8 cellular contexts compared by ENCODE assay signal in the genomic region with DNA sequence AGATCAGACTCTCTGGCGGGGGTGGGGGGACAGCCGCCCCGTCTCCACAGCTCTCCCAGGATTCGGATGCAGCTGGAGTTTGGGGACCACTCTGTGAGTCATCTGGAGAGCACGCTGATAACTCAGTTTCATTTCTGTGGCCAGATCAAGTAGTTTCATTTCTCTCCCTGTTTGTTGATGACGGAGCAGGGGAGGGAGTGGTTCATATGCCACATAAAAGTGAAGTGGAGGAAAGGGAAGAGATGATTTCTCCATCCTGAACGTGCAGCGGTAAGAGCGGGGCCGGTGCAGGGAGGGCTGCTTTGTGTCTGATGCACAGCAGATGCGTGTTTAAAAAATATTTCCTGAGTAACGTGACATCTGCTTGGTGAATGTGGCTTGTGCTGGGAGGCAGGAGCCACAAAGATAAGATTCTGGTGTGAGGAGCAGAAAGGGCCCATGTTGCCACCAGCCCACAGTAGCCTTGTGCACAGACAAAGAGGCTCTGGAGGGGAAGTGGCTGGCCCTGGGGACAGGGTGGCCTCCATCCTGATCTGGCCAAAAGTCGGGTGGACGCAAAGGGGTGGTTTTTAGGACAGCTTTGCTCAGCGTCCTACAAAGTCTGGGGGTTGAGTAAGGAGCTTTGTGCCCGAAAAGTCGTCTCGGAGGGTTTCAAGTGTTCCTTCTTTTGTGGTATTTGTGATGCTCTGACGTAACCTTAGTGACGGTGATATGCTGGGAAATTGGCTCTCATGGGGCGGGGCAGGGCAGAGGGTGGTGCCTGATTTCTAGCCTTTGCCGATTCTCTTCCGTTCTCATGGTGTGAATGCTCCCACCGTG. TPM values are rescaled to one million over a fixed set of nuclear protein-coding genes. Genes with fewer than 3 reads are reported as not detected.
DNase-seq lines count a peak whose midpoint lies in the region; ATAC-seq, FAIRE-seq and TF ChIP-seq lines count a peak whose summit lies in the region.

MX2 (plus strand) TSS at position 242 of the 819 bp plus-strand sequence. CDS start 14,880 bp downstream, outside the sequence.

- H4K91ac ChIP-seq in H1 (replicated peaks; ENCODE audit: insufficient read length, low read length): no peak within 1 kb of the TSS

- H4K8ac ChIP-seq in H1 (ENCODE audit: extremely low read depth, insufficient read depth, low read length): peak within 1 kb of the TSS; percentile 45; the same call in 1 of the 2 replicates

- no peak within 1 kb of the TSS for H2BK15ac ChIP-seq in H1 (ENCODE audit: low read length)

- H3K23ac ChIP-seq in H1 (ENCODE audit: insufficient read length): no peak within 1 kb of the TSS

- H3K4me2 ChIP-seq in Karpas-422 (ENCODE audit: low read depth, low read length, poor library complexity, severe bottlenecking) (peak within 1 kb of the TSS; percentile 67), H1 (ENCODE audit: insufficient read depth in 1 of 2, low read depth in 2 of 2, low read length in 2 of 2) (no peak within 1 kb of the TSS)

- peak; percentile 50 for ATAC-seq in GM21360 (IDR thresholded peaks at IDR 0.05; ENCODE audit: unreplicated experiment)

- WGBS in H1 (ENCODE audit: extremely low coverage in 1 of 2, insufficient coverage in 1 of 2, insufficient read length in 1 of 2, insufficient replicate concordance in 2 of 2, low coverage in 1 of 2, low lambda C conversion rate in 2 of 2, missing lambda C conversion rate in 1 of 2), 2 experiments: 87% methylated on average over 24 of the region's 24 CpGs; no CpG with 5 or more reads in 1 of the 2 experiments
- 59% methylated on average over 24 of the region's 24 CpGs for WGBS in testis, 2 donors

- no peak for TF ChIP-seq EP300 in H1 (IDR thresholded peaks at IDR 0.05; ENCODE audit: borderline replicate concordance in 1 of 2, low read depth in 2 of 2, low read length in 2 of 2)

- H4K20me1 ChIP-seq in Karpas-422 (ENCODE audit: insufficient read depth, low read depth, low read length): no peaks in the 10 kb centered on the region
- no peaks in the 10 kb centered on the region for H4K20me1 ChIP-seq in H1 (replicated peaks in 1 of 2; ENCODE audit: control insufficient read depth in 1 of 2, insufficient read depth in 2 of 2, low read length in 2 of 2)

- H3K4ac ChIP-seq in H1 (replicated peaks; ENCODE audit: insufficient read length, low read depth, low read length): no peak within 1 kb of the TSS

- TF ChIP-seq CTCF in H1 (IDR thresholded peaks at IDR 0.05; ENCODE audit: control extremely low read depth in 1 of 3, insufficient read depth in 1 of 3, low read depth in 1 of 3, low read length in 3 of 3) (no peak), neutrophil (IDR thresholded peaks at IDR 0.05) (peak; percentile 52), testis (IDR thresholded peaks at IDR 0.05) (no peak)

- H3K79me2 ChIP-seq in Karpas-422 (ENCODE audit: low read length) (no peaks in the 10 kb centered on the region), H1 (ENCODE audit: control insufficient read depth in 1 of 2, insufficient read depth in 2 of 2, low read length in 2 of 2) (no peaks in the 10 kb centered on the region)

- H2AK5ac ChIP-seq in H1 (ENCODE audit: low read depth, low read length): no peak within 1 kb of the TSS

- H3K9me3 ChIP-seq in Karpas-422 (ENCODE audit: low read length) (no peaks in the 10 kb centered on the region), H1 (ENCODE audit: insufficient read depth in 2 of 2, low read depth in 1 of 2, low read length in 1 of 2) (no peaks in the 10 kb centered on the region), neutrophil (no peaks in the 10 kb centered on the region), testis (no peaks in the 10 kb centered on the region)

- no peak within 1 kb of the TSS for H2BK5ac ChIP-seq in H1 (ENCODE audit: low read depth, low read length)

- 0 out of 2 replicates have a peak within 1 kb of the TSS, but pooled peaks have one; percentile 48 for H2BK20ac ChIP-seq in H1 (ENCODE audit: low read length)

- no peak within 1 kb of the TSS for H2BK120ac ChIP-seq in H1 (replicated peaks; ENCODE audit: low read depth, low read length)

- no peaks in the 10 kb centered on the region for H3K36me3 ChIP-seq in Karpas-422 (ENCODE audit: insufficient read depth, low read length)
- no peaks in the 10 kb centered on the region for H3K36me3 ChIP-seq in H1 (ENCODE audit: control insufficient read depth in 2 of 4, insufficient read depth in 4 of 4, low read length in 3 of 4)
- peaks cover 36% of the 10 kb centered on the region for H3K36me3 ChIP-seq in neutrophil
- H3K36me3 ChIP-seq in testis (ENCODE audit: low read depth, missing control alignments): no peaks in the 10 kb centered on the region

- no peaks in the 10 kb centered on the region for H3K23me2 ChIP-seq in H1 (ENCODE audit: low read depth, low read length)

- no peak within 1 kb of the TSS for H3K56ac ChIP-seq in H1 (replicated peaks; ENCODE audit: insufficient read length, low read depth, low read length)

- H2AFZ ChIP-seq in Karpas-422 (ENCODE audit: low read length) (peak within 1 kb of the TSS; percentile 44; the same call in 1 of the 2 replicates), H1 (ENCODE audit: low read length) (peak within 1 kb of the TSS; percentile 27; the same call in 1 of the 2 replicates)

- DNase-seq in COLO668 (lab: John Stamatoyannopoulos, UW; ENCODE audit: unreplicated experiment): peak; percentile 64
- peak; percentile 73 for DNase-seq in Karpas-422
- DNase-seq in activated CD4-positive, alpha-beta T cell treated with anti-CD3 and anti-CD28 coated beads, Interleukin-2, amount 50 U/mL, for 48 hours: peak; percentile 66 to 78
- no peak for DNase-seq in H1 (ENCODE audit: low read depth in 1 of 2, low spot score in 2 of 2)
- peak; percentile 38 for DNase-seq in testis
- DNase-seq in NCI-H345 treated with DMSO at 0.1 percent for 48 hours (lab: John Stamatoyannopoulos, UW; ENCODE audit: unreplicated experiment): no peak

- no peak within 1 kb of the TSS for H3K27ac ChIP-seq in Karpas-422 (ENCODE audit: low read length)
- H3K27ac ChIP-seq in H1 (ENCODE audit: low read depth, low read length): no peak within 1 kb of the TSS
- peak within 1 kb of the TSS; percentile 95 for H3K27ac ChIP-seq in neutrophil
- H3K27ac ChIP-seq in testis: peak within 1 kb of the TSS in 1 of 2 donors; percentile 12

- POLR2A ChIA-PET in H1 (lab: Charles Lee; ENCODE audit: partially characterized antibody): interaction anchor here (1.8 kb wide), 1 partner anchor 8 kb away, joined by 6 read pairs; no protein-coding TSS in a partner anchor

- no peak for FAIRE-seq in H1 (lab: Jason Lieb, UNC)

- no peak within 1 kb of the TSS for H3K18ac ChIP-seq in H1 (ENCODE audit: extremely low read depth, low read length)

- H3K9ac ChIP-seq in Karpas-422 (ENCODE audit: low read length) (peak within 1 kb of the TSS; percentile 54), H1 (replicated peaks in 1 of 4; ENCODE audit: extremely low read depth in 1 of 4, low read depth in 3 of 4, low read length in 3 of 4) (no peak within 1 kb of the TSS)

- H4K5ac ChIP-seq in H1 (ENCODE audit: insufficient read length, low read depth, low read length): no peak within 1 kb of the TSS

- peaks cover 21% of the 10 kb centered on the region for H3K4me1 ChIP-seq in Karpas-422 (ENCODE audit: low read length)
- H3K4me1 ChIP-seq in H1 (replicated peaks in 1 of 4; ENCODE audit: control insufficient read depth in 3 of 4, insufficient read depth in 4 of 4, low read length in 3 of 4): peaks cover 0 to 6% (median 4%) of the 10 kb centered on the region in 4 experiments; a peak in 4 of 7 replicates
- H3K4me1 ChIP-seq in neutrophil (ENCODE audit: control insufficient read depth in 1 of 2, insufficient read depth in 1 of 2, low read depth in 1 of 2, low read length in 1 of 2): peaks cover 63 to 68% of the 10 kb centered on the region in 2 experiments
- no peaks in the 10 kb centered on the region for H3K4me1 ChIP-seq in testis

- H2BK12ac ChIP-seq in H1 (ENCODE audit: low read depth, low read length): no peak within 1 kb of the TSS; the same call in 1 of the 2 replicates

- intact Hi-C loops in testis (cut with DNase I; ENCODE audit: low total_unique reads): no loop called here

- H3K27me3 ChIP-seq in Karpas-422 (ENCODE audit: low read length) (no peaks in the 10 kb centered on the region), H1 (replicated peaks in 1 of 4; ENCODE audit: control insufficient read depth in 3 of 4, extremely low read depth in 1 of 4, insufficient read depth in 3 of 4, low read length in 3 of 4) (no peaks in the 10 kb centered on the region; a peak in 2 of 7 replicates), neutrophil (no peaks in the 10 kb centered on the region), testis (no peaks in the 10 kb centered on the region)

- CTCF ChIA-PET in H1 (lab: Charles Lee; ENCODE audit: partially characterized antibody): interaction anchor here (1.0 to 9.6 kb wide), 6 partner anchors 9 to 148 kb away, joined by 3 to 72 read pairs (median 4); no protein-coding TSS in a partner anchor

- TF ChIP-seq POLR2A in H1 (IDR thresholded peaks at IDR 0.05; ENCODE audit: control extremely low read depth in 1 of 2, low read depth in 2 of 2, low read length in 2 of 2): no peak
- no peak for TF ChIP-seq POLR2A in testis (IDR thresholded peaks at IDR 0.05)

- H3K4me3 ChIP-seq in Karpas-422 (ENCODE audit: low read length) (peak within 1 kb of the TSS; percentile 58), H1 (ENCODE audit: extremely low read depth in 1 of 4, insufficient read depth in 2 of 4, low read depth in 3 of 4, low read length in 4 of 4) (no peak within 1 kb of the TSS), neutrophil (ENCODE audit: low read depth in 1 of 2, low read length in 1 of 2) (peak within 1 kb of the TSS; percentile 74 to 89), testis (peak within 1 kb of the TSS; percentile 10 to 18)

- TF ChIP-seq RAD21 in H1 (IDR thresholded peaks at IDR 0.05 in 1 of 2, conservative IDR thresholded peaks at IDR 0.05 in 1 of 2; ENCODE audit: low read depth in 2 of 2, low read length in 2 of 2): no peak

- H3K9me2 ChIP-seq in Karpas-422 (replicated peaks; ENCODE audit: insufficient read depth, low read length): no peaks in the 10 kb centered on the region

- H3K79me1 ChIP-seq in H1 (ENCODE audit: low read depth, low read length): no peaks in the 10 kb centered on the region

- H3K14ac ChIP-seq in H1 (ENCODE audit: insufficient read length): no peak within 1 kb of the TSS

RNA-seq across cellular contexts. Expression of gene MX2, which starts in this region (rescaled TPM):
- total RNA-seq in Karpas-422 (2014; rRNA removed; shearing (Covaris generic); ENCODE audit: low replicate concordance): 27.8 and 31.0 TPM in 2 replicates
- 8.9 TPM in 2 replicates for total RNA-seq in H1 (2021; fragmentation: NEBNext Ultra II Directional; extraction: Animal tissue kit (Norgen Biotek cat#: 25700))
- polyA plus RNA-seq in H1 (2011; rRNA removed): 2.8 and 3.1 TPM in 2 replicates
- 3.1 TPM for polyA plus RNA-seq in H1 (2011; cell fraction: cytosol; rRNA removed)
- polyA plus RNA-seq in H1 (2011; cell fraction: nucleus; rRNA removed): 4.0 TPM
- 3.9 to 5.5 TPM (median 4.9 TPM) in 4 replicates for polyA plus RNA-seq in H1 (2012, experiment 1 of 2)
- polyA plus RNA-seq in H1 (2012, experiment 2 of 2): 0.91 TPM
- 3.6 TPM for polyA plus RNA-seq in H1 (2013, experiment 1 of 2)
- polyA plus RNA-seq in H1 (2013, experiment 2 of 2): 4.0 TPM
- 4.2 and 5.6 TPM in 2 replicates for polyA minus RNA-seq in H1 (2011; rRNA and poly(A)+ RNA removed)
- polyA minus RNA-seq in H1 (2011; cell fraction: cytosol; rRNA and poly(A)+ RNA removed): 1.5 TPM
- polyA minus RNA-seq in H1 (2011; cell fraction: nucleus; rRNA and poly(A)+ RNA removed): 6.6 TPM
- 10 to 100 TPM; 10.1 to 12.8 TPM for total RNA-seq in testis
- 8.4 TPM for polyA plus RNA-seq in testis (ENCODE audit: insufficient read depth, low read depth, low replicate concordance)

Comparison
In these comparisons a context has a peak if more than half of its experiments do, and no peak if none do; other contexts are left out.
1. DNase-seq: peak in COLO668 (single experiment), Karpas-422 (single experiment), activated CD4-positive, alpha-beta T cell treated with anti-CD3 and anti-CD28 coated beads, Interleukin-2, amount 50 U/mL, for 48 hours (2 of 2) and testis (single experiment); none in H1 (0 of 2) and NCI-H345 treated with DMSO at 0.1 percent for 48 hours (single experiment).
2. H3K4me3 ChIP-seq: peak in Karpas-422 (single experiment), neutrophil (2 of 2) and testis (2 of 2); none in H1 (0 of 4).